8 cellular contexts compared by ENCODE assay signal in the genomic region with DNA sequence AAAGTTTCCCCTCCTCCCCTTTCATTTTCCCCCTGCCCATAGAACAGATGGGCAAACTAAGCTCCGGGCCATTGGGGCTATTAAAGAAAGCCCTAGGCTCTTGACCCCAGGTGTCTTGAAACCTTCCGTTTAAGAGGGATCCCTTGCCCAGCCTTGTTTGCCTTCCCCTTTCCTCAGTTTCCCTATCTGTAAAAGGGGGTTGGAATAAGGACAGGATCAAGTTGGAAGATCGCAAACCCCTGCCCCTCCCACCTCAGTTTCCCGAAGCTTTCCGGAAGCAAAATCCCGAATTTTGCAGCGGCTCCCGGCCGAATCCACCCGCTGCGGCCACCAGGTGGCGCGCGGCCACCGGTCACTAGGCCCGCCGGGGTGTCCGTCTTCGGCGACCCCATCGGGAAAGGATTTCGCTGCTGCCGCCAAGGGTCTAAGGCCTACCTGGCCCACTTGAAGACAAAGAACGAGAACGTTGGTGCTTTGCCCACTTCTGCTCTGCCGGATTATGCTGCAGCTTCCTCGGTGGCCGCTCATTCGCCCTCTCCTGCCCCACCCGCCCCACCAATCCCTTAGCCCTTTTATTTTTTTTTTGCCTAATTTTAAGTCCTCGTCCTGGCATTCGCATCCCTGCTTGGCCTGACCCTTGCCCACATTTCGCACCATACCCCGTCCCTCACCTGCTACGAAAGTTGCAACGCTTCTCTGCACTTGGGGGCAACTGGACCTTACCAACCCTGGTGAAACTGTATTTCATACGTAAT. TPM values are rescaled to one million over a fixed set of nuclear protein-coding genes. Genes with fewer than 3 reads are reported as not detected.
A peak's percentile ranks its signal among the peaks of the same experiment; 100 is the strongest.
DNase-seq lines count a peak whose midpoint lies in the region; ATAC-seq and TF ChIP-seq lines count a peak whose summit lies in the region.

No MANE protein-coding gene starts in this region.

- no peaks in the 10 kb centered on the region; the same call in 1 of the 2 replicates for H4K20me1 ChIP-seq in DND-41 (ENCODE audit: insufficient read depth, low read length)
- H4K20me1 ChIP-seq in KMS-11 (ENCODE audit: insufficient read depth) = no peaks in the 10 kb centered on the region

- H3K27me3 ChIP-seq in DND-41 (ENCODE audit: insufficient read depth, low read length, poor library complexity) (peaks cover 13% of the 10 kb centered on the region), KMS-11 (ENCODE audit: insufficient read depth, low read depth) (peaks cover 6% of the 10 kb centered on the region; the same call in 1 of the 2 replicates), skeletal muscle satellite cell (ENCODE audit: control insufficient read depth, insufficient read depth, low read length) (peaks cover 34% of the 10 kb centered on the region)

- H3K9me3 ChIP-seq in DND-41 (ENCODE audit: insufficient read depth, low read length, severe bottlenecking) (no peaks in the 10 kb centered on the region), skeletal muscle satellite cell (replicated peaks; ENCODE audit: low read length) (no peaks in the 10 kb centered on the region)

- H3K9ac ChIP-seq in DND-41 (ENCODE audit: low read depth, low read length) (peak overlapping the region; percentile 61), KMS-11 (peak overlapping the region; percentile 88; the same call in 1 of the 2 replicates), skeletal muscle satellite cell (ENCODE audit: low read depth, low read length) (peak overlapping the region; percentile 84)

- H3K4me1 ChIP-seq in DND-41 (ENCODE audit: insufficient read depth, low read length) (peaks cover 24% of the 10 kb centered on the region), KMS-11 (ENCODE audit: low read depth, poor library complexity, severe bottlenecking) (peaks cover 26% of the 10 kb centered on the region), skeletal muscle satellite cell (ENCODE audit: control insufficient read depth, insufficient read depth, low read length) (peaks cover 19% of the 10 kb centered on the region)

- DNase-seq in DND-41 (peak; percentile 40), SW480 (ENCODE audit: low spot score) (peak; percentile 67), cerebellum (ENCODE audit: low spot score) (peak; percentile 72), islet precursor cell (peak; percentile 90)

- H3K79me2 ChIP-seq in DND-41 (ENCODE audit: insufficient read depth, low read length) (no peaks in the 10 kb centered on the region), KMS-11 (ENCODE audit: insufficient read depth, low read depth) (no peaks in the 10 kb centered on the region)

- H3K4me3 ChIP-seq in DND-41 (ENCODE audit: low read depth in 1 of 2, low read length in 2 of 2) (peak overlapping the region; percentile 75 to 77; a peak in 3 of 4 replicates), KMS-11 (IDR thresholded peaks at IDR 0.05; ENCODE audit: insufficient read depth, low read depth, low read length) (no peak overlapping the region), skeletal muscle satellite cell (ENCODE audit: low read length) (peak overlapping the region; percentile 80)

- H3K36me3 ChIP-seq in DND-41 (ENCODE audit: insufficient read depth, low read length) = no peaks in the 10 kb centered on the region
- H3K36me3 ChIP-seq in KMS-11 (ENCODE audit: insufficient read depth) = no peaks in the 10 kb centered on the region
- no peaks in the 10 kb centered on the region for H3K36me3 ChIP-seq in skeletal muscle satellite cell (ENCODE audit: insufficient read depth, low read length)

- H2AFZ ChIP-seq in DND-41 (ENCODE audit: low read depth, low read length) (peak overlapping the region; percentile 82), KMS-11 (ENCODE audit: low read depth) (peak overlapping the region; percentile 90)

- H3K4me2 ChIP-seq in DND-41 (ENCODE audit: insufficient read depth, low read length) (peak overlapping the region; percentile 99), KMS-11 (peak overlapping the region; percentile 84), skeletal muscle satellite cell (ENCODE audit: low read length) (peak overlapping the region; percentile 92)

- TF ChIP-seq CTCF in DND-41 (IDR thresholded peaks at IDR 0.05; ENCODE audit: borderline replicate concordance, extremely low read depth, low read length, poor library complexity, severe bottlenecking) (peak; percentile 81), KMS-11 (conservative IDR thresholded peaks at IDR 0.05; ENCODE audit: low read depth, low read length) (peak; percentile 80)

- ATAC-seq in DND-41 (ENCODE audit: insufficient read depth, low read depth) = no peak
- ATAC-seq in GM21529 (IDR thresholded peaks at IDR 0.05; ENCODE audit: unreplicated experiment) = no peak
- no peak for ATAC-seq in HG02759 (IDR thresholded peaks at IDR 0.05; ENCODE audit: unreplicated experiment)

- H3K27ac ChIP-seq in DND-41 (ENCODE audit: low read length) (peak overlapping the region; percentile 20; the same call in 1 of the 2 replicates), KMS-11 (0 out of 2 replicates have a peak overlapping the region, but pooled peaks have one; percentile 64)

RNA-seq across cellular contexts. Expression of a gene that starts 0.9 kb away (rescaled TPM):
- total RNA-seq in cerebellum = 2.9 TPM
- 0.25 and 1.5 TPM in 2 replicates for total RNA-seq in skeletal muscle satellite cell (2012; rRNA removed)

RNA-seq across cellular contexts. Expression of a gene that starts 4.9 kb away (rescaled TPM):
- total RNA-seq in cerebellum = 5.4 TPM
- total RNA-seq in skeletal muscle satellite cell (2012; rRNA removed) = 3.8 and 17.3 TPM in 2 replicates

Comparison
In these comparisons a context has a peak if more than half of its experiments do, and no peak if none do; other contexts are left out.
1. DNase-seq: peak in every context shown above with its lines; median percentile 90 in islet precursor cell; 72 in cerebellum; 67 in SW480; 40 in DND-41.